8 cellular contexts compared by ENCODE assay signal in the genomic region with DNA sequence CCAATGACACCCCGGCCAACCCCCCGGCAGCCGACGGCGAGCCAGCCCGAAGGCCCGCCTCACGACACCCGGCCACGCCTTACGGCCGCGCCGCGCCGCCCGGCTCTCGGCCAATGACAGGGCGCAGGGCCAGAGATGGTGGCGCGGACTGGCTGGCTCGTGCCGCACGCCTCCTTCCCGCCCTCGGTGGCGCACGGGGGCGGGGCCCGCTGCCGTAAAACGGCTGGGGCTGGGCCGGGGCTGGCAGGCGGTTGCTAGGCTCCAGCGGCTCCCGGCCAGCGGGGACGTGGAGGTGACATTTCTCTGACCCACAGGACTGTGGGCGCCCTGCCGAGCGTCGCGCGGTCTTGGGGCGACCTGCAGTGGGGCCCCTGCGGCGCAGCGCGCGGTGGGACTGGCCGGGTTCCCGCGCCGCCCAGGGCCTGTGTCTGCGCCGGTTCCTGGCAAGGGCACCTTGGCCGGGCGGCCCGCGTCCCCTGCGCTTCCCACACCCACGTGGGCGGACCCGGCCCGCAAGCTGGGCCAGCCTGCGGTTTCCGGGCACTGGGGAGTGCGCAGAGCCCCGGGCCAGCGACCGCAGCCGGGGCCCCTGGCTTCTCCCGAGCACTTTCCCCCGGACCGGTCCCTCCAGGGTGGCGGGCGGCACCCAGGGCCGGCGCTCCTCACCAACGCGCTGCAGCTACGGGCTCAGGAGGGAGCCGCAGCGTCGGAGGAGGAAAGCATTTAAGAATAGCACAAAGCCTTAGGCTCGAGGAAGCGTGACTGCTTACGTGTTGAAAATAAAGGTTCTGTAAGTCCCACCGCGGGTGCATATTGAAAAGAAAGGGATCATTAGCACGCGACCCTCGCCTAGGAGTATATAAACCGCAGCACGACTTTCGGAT. TPM values are rescaled to one million over a fixed set of nuclear protein-coding genes. Genes with fewer than 3 reads are reported as not detected.
DNase-seq lines count a peak whose midpoint lies in the region; ATAC-seq and TF ChIP-seq lines count a peak whose summit lies in the region.

A gene (minus strand): TSS at position 8 of the 884 bp plus-strand sequence. CDS start 64 bp downstream, outside the sequence.

- H3K27ac Mint-ChIP-seq in endothelial cell (ENCODE audit: unreplicated experiment), result peak within 1 kb of the TSS; percentile 86
- H3K27ac Mint-ChIP-seq in mesothelial cell of epicardium, result peak within 1 kb of the TSS; percentile 95

- H3K4me3 Mint-ChIP-seq in endothelial cell (ENCODE audit: unreplicated experiment), result peak within 1 kb of the TSS; percentile 94
- peak within 1 kb of the TSS; percentile 81 for H3K4me3 Mint-ChIP-seq in mesothelial cell of epicardium

- H3K27ac ChIP-seq in OCI-LY3 (ENCODE audit: low read length), result peak within 1 kb of the TSS; percentile 55

- H3K27me3 ChIP-seq in OCI-LY3 (ENCODE audit: low read depth, low read length), result no peaks in the 10 kb centered on the region

- no peaks in the 10 kb centered on the region for H3K27me3 Mint-ChIP-seq in endothelial cell (ENCODE audit: unreplicated experiment)
- no peaks in the 10 kb centered on the region for H3K27me3 Mint-ChIP-seq in mesothelial cell of epicardium (ENCODE audit: low read depth)

- peak within 1 kb of the TSS; percentile 97 for H3K4me3 ChIP-seq in OCI-LY3 (ENCODE audit: low read length)

- H3K36me3 Mint-ChIP-seq in endothelial cell (ENCODE audit: low read depth, unreplicated experiment) (no peaks in the 10 kb centered on the region), mesothelial cell of epicardium (no peaks in the 10 kb centered on the region)

- H3K79me2 ChIP-seq in OCI-LY3 (ENCODE audit: low read length), result peaks cover 4% of the 10 kb centered on the region; the same call in 1 of the 2 replicates

- H2AFZ ChIP-seq in OCI-LY3 (ENCODE audit: low read depth, low read length), result peak within 1 kb of the TSS; percentile 66; the same call in 1 of the 2 replicates

- peaks cover 3% of the 10 kb centered on the region; the same call in 1 of the 2 replicates for H3K4me1 ChIP-seq in OCI-LY3 (ENCODE audit: low read length)

- no peak for TF ChIP-seq CTCF in OCI-LY3 (IDR thresholded peaks at IDR 0.05; ENCODE audit: low read depth, low read length)
- no peak for TF ChIP-seq CTCF in endothelial cell (IDR thresholded peaks at IDR 0.05; ENCODE audit: unreplicated experiment)
- TF ChIP-seq CTCF in mesothelial cell of epicardium (IDR thresholded peaks at IDR 0.05; ENCODE audit: unreplicated experiment), result no peak

- peak within 1 kb of the TSS; percentile 89 for H3K4me2 ChIP-seq in OCI-LY3 (ENCODE audit: low read length)

- peak; percentile 99 for DNase-seq in DMS 273 (lab: John Stamatoyannopoulos, UW; ENCODE audit: unreplicated experiment)
- DNase-seq in HuH-7.5 (ENCODE audit: low spot score), result peak; percentile 88
- DNase-seq in activated CD8-positive, alpha-beta memory T cell treated with anti-CD3 and anti-CD28 coated beads, Interleukin-2, amount 50 U/mL, for 48 hours, result peak; percentile 96
- DNase-seq in endothelial cell (ENCODE audit: low spot score), result peak; percentile 98
- peak; percentile 91 to 96 for DNase-seq in mesothelial cell of epicardium (ENCODE audit: low spot score in 2 of 2, unreplicated experiment in 2 of 2)
- peak; percentile 85 to 93 for DNase-seq in stimulated activated CD8-positive, alpha-beta memory T cell treated with anti-CD3 and anti-CD28 coated beads, Interleukin-15, amount 100 ng/mL, for 4 hours (ENCODE audit: low read depth in 2 of 2)

- peak; percentile 84 for ATAC-seq in GM21528 (IDR thresholded peaks at IDR 0.05; ENCODE audit: low FRiP score, unreplicated experiment)

- peak within 1 kb of the TSS; percentile 75 for H3K9ac ChIP-seq in OCI-LY3 (ENCODE audit: low read length)

- H3K9me3 Mint-ChIP-seq in endothelial cell (ENCODE audit: unreplicated experiment) (no peaks in the 10 kb centered on the region), mesothelial cell of epicardium (no peaks in the 10 kb centered on the region)

- no peaks in the 10 kb centered on the region for H3K9me3 ChIP-seq in OCI-LY3 (ENCODE audit: insufficient read depth, low read length)

- H3K36me3 ChIP-seq in OCI-LY3 (replicated peaks; ENCODE audit: low read depth, low read length), result no peaks in the 10 kb centered on the region

- H3K4me1 Mint-ChIP-seq in endothelial cell (ENCODE audit: unreplicated experiment) (peaks cover 10% of the 10 kb centered on the region), mesothelial cell of epicardium (peaks cover 15% of the 10 kb centered on the region)

- no peaks in the 10 kb centered on the region for H4K20me1 ChIP-seq in OCI-LY3 (ENCODE audit: insufficient read depth, low read length)

RNA-seq across cellular contexts. Expression of the gene that starts here (rescaled TPM):
- total RNA-seq in endothelial cell (ENCODE audit: unreplicated experiment) (23.7 TPM), mesothelial cell of epicardium (12.4 to 14.3 TPM (median 12.7 TPM) in 3 replicates)

Comparison
In these comparisons a context has a peak if more than half of its experiments do, and no peak if none do; other contexts are left out.
1. Peak in every context shown above with its lines: DNase-seq, ATAC-seq, H3K4me3 ChIP-seq and H3K27ac ChIP-seq.